In the genomic region with DNA sequence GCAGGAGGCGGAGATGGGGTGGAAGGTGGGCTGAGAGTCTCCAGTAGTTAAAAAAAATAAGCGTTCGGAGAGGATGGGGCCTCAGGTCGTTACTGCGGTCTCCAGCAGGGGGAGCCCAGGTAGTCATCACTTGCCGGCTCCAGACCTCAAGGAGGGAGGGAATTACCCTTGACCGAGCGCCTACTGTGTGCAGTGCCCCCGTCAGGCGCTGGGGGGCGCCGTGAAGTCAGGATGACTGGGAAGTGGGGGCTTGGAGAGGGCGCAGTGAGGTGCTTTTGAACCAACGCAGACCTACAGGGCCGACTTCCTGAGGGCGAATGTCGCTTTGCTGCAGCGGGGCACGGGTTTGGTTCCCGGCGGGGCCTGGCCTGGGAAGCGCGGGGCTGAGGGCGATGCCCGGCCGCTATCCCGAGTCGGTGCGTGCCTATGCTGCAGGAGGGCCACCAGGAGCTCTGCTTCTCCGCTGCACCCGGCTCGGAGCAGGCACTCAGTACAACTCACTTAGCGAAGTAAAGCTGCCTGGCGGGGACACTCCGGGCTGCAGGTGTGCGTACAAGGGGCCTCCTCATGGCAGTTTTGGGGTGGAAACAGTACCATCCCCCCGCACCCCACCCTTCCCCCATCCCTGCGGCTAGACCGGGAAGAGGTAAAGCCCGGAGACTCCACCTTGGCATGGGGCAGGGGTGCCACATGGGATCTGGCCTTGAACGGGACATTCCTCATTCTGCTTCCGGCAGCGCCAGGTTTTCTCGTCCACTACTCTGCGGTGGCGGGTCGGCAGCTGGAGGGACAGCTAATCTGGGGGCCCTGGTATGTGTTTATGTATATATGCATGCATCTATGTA, we compare ENCODE assay signal across 9 cellular contexts.
DNase-seq lines count a peak whose midpoint lies in the region; ATAC-seq, FAIRE-seq and TF ChIP-seq lines count a peak whose summit lies in the region.
"Had no signal": no experiment of that assay in that cellular context is flagged by ENCODE, and none has a peak within 500 bp of the region (broad histone marks: within the 10 kb centered on the region; RNA-seq: fewer than 3 reads in every experiment).

No MANE protein-coding gene starts in this region.

- H3K27me3 Mint-ChIP-seq in activated CD4-positive, alpha-beta memory T cell treated with anti-CD3 and anti-CD28 coated beads for 36 hours: peaks cover 87% of the 10 kb centered on the region
- H3K27me3 Mint-ChIP-seq in naive thymus-derived CD4-positive, alpha-beta T cell: peaks cover 77 to 88% (median 84%) of the 10 kb centered on the region in 5 donors
- H3K27me3 Mint-ChIP-seq in stimulated activated naive CD8-positive, alpha-beta T cell treated with anti-CD3 and anti-CD28 coated beads, Interleukin-15, Interleukin-2, amounts not matched to agents 100 ng/mL and 50 ng/mL, for 24 hours: peaks cover 84% of the 10 kb centered on the region

- H3K9me3 ChIP-seq in H1 (ENCODE audit: insufficient read depth in 2 of 2, low read depth in 1 of 2, low read length in 1 of 2): no peaks in the 10 kb centered on the region
- no peaks in the 10 kb centered on the region for H3K9me3 ChIP-seq in naive thymus-derived CD4-positive, alpha-beta T cell (ENCODE audit: control insufficient read depth in 2 of 3, low read length in 3 of 3)

- FAIRE-seq in H1 (lab: Jason Lieb, UNC): peak; percentile 62

- CTCF ChIA-PET in BJ (lab: Yijun Ruan, JAX): interaction anchor here (0.7 to 4.9 kb wide), 13 partner anchors 8 to 91 kb away, joined by 3 to 79 read pairs (median 4); no protein-coding TSS in a partner anchor
- CTCF ChIA-PET in activated CD4-positive, alpha-beta memory T cell treated with anti-CD3 and anti-CD28 coated beads for 36 hours (lab: Charles Lee): interaction anchor here (0.6 to 7.7 kb wide), 18 partner anchors 8 to 66 kb away, joined by 3 to 130 read pairs (median 4); no protein-coding TSS in a partner anchor
- CTCF ChIA-PET in H1 (lab: Charles Lee; ENCODE audit: partially characterized antibody): interaction anchor here (0.6 to 17.4 kb wide), 33 partner anchors 8 to 612 kb away, joined by 3 to 412 read pairs (median 4); partner anchors contain the start of gene RHCG
- CTCF ChIA-PET in naive thymus-derived CD4-positive, alpha-beta T cell (lab: Charles Lee): no interaction called here

- H3K27me3 ChIP-seq in BJ (ENCODE audit: control insufficient read depth, insufficient read depth, low read length) (peaks cover 53% of the 10 kb centered on the region), H1 (replicated peaks in 1 of 4; ENCODE audit: control insufficient read depth in 3 of 4, extremely low read depth in 1 of 4, insufficient read depth in 3 of 4, low read length in 3 of 4) (peaks cover 31 to 90% (median 77%) of the 10 kb centered on the region in 4 experiments)
- peaks cover 15 to 32% of the 10 kb centered on the region in 2 donors for H3K27me3 ChIP-seq in naive thymus-derived CD4-positive, alpha-beta T cell (ENCODE audit: control insufficient read depth in 2 of 2, insufficient read depth in 2 of 2, low read length in 2 of 2)

- peak overlapping the region; percentile 83; the same call in 1 of the 2 replicates for H3K18ac ChIP-seq in H1 (ENCODE audit: extremely low read depth, low read length)

- no peak overlapping the region for H3K27ac ChIP-seq in H1 (ENCODE audit: low read depth, low read length)
- no peak overlapping the region for H3K27ac ChIP-seq in naive thymus-derived CD4-positive, alpha-beta T cell (ENCODE audit: low read depth, low read length)

- peak; percentile 74 for ATAC-seq in GM19035 (IDR thresholded peaks at IDR 0.05; ENCODE audit: unreplicated experiment)
- peak; percentile 91 for ATAC-seq in HG03175 (IDR thresholded peaks at IDR 0.05; ENCODE audit: unreplicated experiment)
- ATAC-seq in naive thymus-derived CD4-positive, alpha-beta T cell: peak; percentile 94

- H3K9ac ChIP-seq in H1 (replicated peaks in 1 of 4; ENCODE audit: extremely low read depth in 1 of 4, low read depth in 3 of 4, low read length in 3 of 4): no peak overlapping the region

- peak overlapping the region; percentile 38 to 87 for H3K4me2 ChIP-seq in H1 (ENCODE audit: insufficient read depth in 1 of 2, low read depth in 2 of 2, low read length in 2 of 2)

- peaks cover 7% of the 10 kb centered on the region for H3K4me1 Mint-ChIP-seq in activated CD4-positive, alpha-beta memory T cell treated with anti-CD3 and anti-CD28 coated beads for 36 hours (ENCODE audit: low read depth)
- peaks cover 7 to 11% (median 8%) of the 10 kb centered on the region in 7 donors for H3K4me1 Mint-ChIP-seq in naive thymus-derived CD4-positive, alpha-beta T cell
- peaks cover 10% of the 10 kb centered on the region for H3K4me1 Mint-ChIP-seq in stimulated activated naive CD8-positive, alpha-beta T cell treated with anti-CD3 and anti-CD28 coated beads, Interleukin-15, Interleukin-2, amounts not matched to agents 100 ng/mL and 50 ng/mL, for 24 hours (ENCODE audit: low read depth)

- H3K4me3 ChIP-seq in BJ (ENCODE audit: low read depth, low read length) (no peak overlapping the region), H1 (ENCODE audit: extremely low read depth in 1 of 4, insufficient read depth in 2 of 4, low read depth in 3 of 4, low read length in 4 of 4) (peak overlapping the region; percentile 34 to 64 (median 56))
- no peak overlapping the region for H3K4me3 ChIP-seq in naive thymus-derived CD4-positive, alpha-beta T cell (ENCODE audit: low read length)

- H2BK120ac ChIP-seq in H1 (replicated peaks; ENCODE audit: low read depth, low read length): no peak overlapping the region

- H3K14ac ChIP-seq in H1 (ENCODE audit: insufficient read length): no peak overlapping the region

- H3K79me1 ChIP-seq in H1 (ENCODE audit: low read depth, low read length): no peaks in the 10 kb centered on the region

- peaks cover 0 to 13% of the 10 kb centered on the region in 2 experiments for H4K20me1 ChIP-seq in H1 (replicated peaks in 1 of 2; ENCODE audit: control insufficient read depth in 1 of 2, insufficient read depth in 2 of 2, low read length in 2 of 2)

- peak; percentile 82 for TF ChIP-seq CTCF in BJ (IDR thresholded peaks at IDR 0.05; ENCODE audit: insufficient read depth, low read depth, low read length)
- TF ChIP-seq CTCF in H1 (IDR thresholded peaks at IDR 0.05; ENCODE audit: control extremely low read depth in 1 of 3, insufficient read depth in 1 of 3, low read depth in 1 of 3, low read length in 3 of 3): peak; percentile 89 to 100 (median 99)

- H2BK20ac ChIP-seq in H1 (ENCODE audit: low read length): no peak overlapping the region

- H2BK12ac ChIP-seq in H1 (ENCODE audit: low read depth, low read length): no peak overlapping the region; the same call in 1 of the 2 replicates

- H3K4me1 ChIP-seq in H1 (replicated peaks in 1 of 4; ENCODE audit: control insufficient read depth in 3 of 4, insufficient read depth in 4 of 4, low read length in 3 of 4): peaks cover 9 to 26% (median 14%) of the 10 kb centered on the region in 4 experiments
- H3K4me1 ChIP-seq in naive thymus-derived CD4-positive, alpha-beta T cell (ENCODE audit: control insufficient read depth in 2 of 2, insufficient read depth in 2 of 2, low read length in 2 of 2): peaks cover 0 to 4% of the 10 kb centered on the region in 2 donors

- no peak for TF ChIP-seq POLR2A in H1 (IDR thresholded peaks at IDR 0.05; ENCODE audit: control extremely low read depth in 1 of 2, low read depth in 2 of 2, low read length in 2 of 2)

- peak overlapping the region; percentile 57; the same call in 1 of the 2 replicates for H2AFZ ChIP-seq in H1 (ENCODE audit: low read length)

- no peaks in the 10 kb centered on the region for H3K9me3 Mint-ChIP-seq in activated CD4-positive, alpha-beta memory T cell treated with anti-CD3 and anti-CD28 coated beads for 36 hours
- H3K9me3 Mint-ChIP-seq in naive thymus-derived CD4-positive, alpha-beta T cell: peaks cover 0 to 5% (median 0%) of the 10 kb centered on the region in 11 donors
- H3K9me3 Mint-ChIP-seq in stimulated activated naive CD8-positive, alpha-beta T cell treated with anti-CD3 and anti-CD28 coated beads, Interleukin-15, Interleukin-2, amounts not matched to agents 100 ng/mL and 50 ng/mL, for 24 hours: no peaks in the 10 kb centered on the region
- H3K9me3 Mint-ChIP-seq: T-helper 1 cell treated with Interleukin-12 subunit alpha and Interleukin-12 subunit beta and Interleukin-4 antibody, amounts not matched to agents 30 μg/mL and 1 μg/mL, for 36 hours had no signal

- H4K91ac ChIP-seq in H1 (replicated peaks; ENCODE audit: insufficient read length, low read length): no peak overlapping the region

- no peak overlapping the region for H3K4me3 Mint-ChIP-seq in activated CD4-positive, alpha-beta memory T cell treated with anti-CD3 and anti-CD28 coated beads for 36 hours
- peak overlapping the region in 3 of 10 donors; percentile 27 to 72 (median 36) for H3K4me3 Mint-ChIP-seq in naive thymus-derived CD4-positive, alpha-beta T cell
- H3K4me3 Mint-ChIP-seq in stimulated activated naive CD8-positive, alpha-beta T cell treated with anti-CD3 and anti-CD28 coated beads, Interleukin-15, Interleukin-2, amounts not matched to agents 100 ng/mL and 50 ng/mL, for 24 hours: peak overlapping the region; percentile 29
- H3K4me3 Mint-ChIP-seq: T-helper 1 cell treated with Interleukin-12 subunit alpha and Interleukin-12 subunit beta and Interleukin-4 antibody, amounts not matched to agents 30 μg/mL and 1 μg/mL, for 36 hours had no signal

- DNase-seq in BJ (ENCODE audit: low read depth): no peak
- DNase-seq in NCI-H774 (lab: John Stamatoyannopoulos, UW): peak; percentile 58
- DNase-seq in activated CD4-positive, alpha-beta memory T cell treated with anti-CD3 and anti-CD28 coated beads for 36 hours: peak; percentile 90
- DNase-seq in H1 (ENCODE audit: low read depth in 1 of 2, low spot score in 2 of 2): peak; percentile 95 to 100
- DNase-seq in naive thymus-derived CD4-positive, alpha-beta T cell: peak; percentile 22 to 76 (median 39)

- H3K27ac Mint-ChIP-seq in activated CD4-positive, alpha-beta memory T cell treated with anti-CD3 and anti-CD28 coated beads for 36 hours: no peak overlapping the region
- H3K27ac Mint-ChIP-seq in naive thymus-derived CD4-positive, alpha-beta T cell: peak overlapping the region in 1 of 9 donors; percentile 23
- H3K27ac Mint-ChIP-seq in stimulated activated naive CD8-positive, alpha-beta T cell treated with anti-CD3 and anti-CD28 coated beads, Interleukin-15, Interleukin-2, amounts not matched to agents 100 ng/mL and 50 ng/mL, for 24 hours: no peak overlapping the region
- H3K27ac Mint-ChIP-seq: T-helper 1 cell treated with Interleukin-12 subunit alpha and Interleukin-12 subunit beta and Interleukin-4 antibody, amounts not matched to agents 30 μg/mL and 1 μg/mL, for 36 hours had no signal

- TF ChIP-seq EP300 in H1 (IDR thresholded peaks at IDR 0.05; ENCODE audit: borderline replicate concordance in 1 of 2, low read depth in 2 of 2, low read length in 2 of 2): no peak

- POLR2A ChIA-PET in BJ (lab: Charles Lee): no interaction called here
- POLR2A ChIA-PET in activated CD4-positive, alpha-beta memory T cell treated with anti-CD3 and anti-CD28 coated beads for 36 hours (lab: Charles Lee): no interaction called here
- POLR2A ChIA-PET in H1 (lab: Charles Lee; ENCODE audit: partially characterized antibody): interaction anchor here (1.0 to 1.6 kb wide), 5 partner anchors 13 to 26 kb away, joined by 3 to 5 read pairs (median 3); no protein-coding TSS in a partner anchor
- POLR2A ChIA-PET in naive thymus-derived CD4-positive, alpha-beta T cell (lab: Charles Lee): no interaction called here

- H2BK5ac ChIP-seq in H1 (ENCODE audit: low read depth, low read length): no peak overlapping the region

- no peaks in the 10 kb centered on the region for H3K36me3 Mint-ChIP-seq in activated CD4-positive, alpha-beta memory T cell treated with anti-CD3 and anti-CD28 coated beads for 36 hours
- peaks cover 0 to 5% (median 0%) of the 10 kb centered on the region in 5 donors for H3K36me3 Mint-ChIP-seq in naive thymus-derived CD4-positive, alpha-beta T cell
- H3K36me3 Mint-ChIP-seq in stimulated activated naive CD8-positive, alpha-beta T cell treated with anti-CD3 and anti-CD28 coated beads, Interleukin-15, Interleukin-2, amounts not matched to agents 100 ng/mL and 50 ng/mL, for 24 hours (ENCODE audit: low read depth): no peaks in the 10 kb centered on the region

- H3K79me2 ChIP-seq in H1 (ENCODE audit: control insufficient read depth in 1 of 2, insufficient read depth in 2 of 2, low read length in 2 of 2): no peaks in the 10 kb centered on the region

- H3K23me2 ChIP-seq in H1 (ENCODE audit: low read depth, low read length): peaks cover 6% of the 10 kb centered on the region; the same call in 1 of the 2 replicates

- H3K36me3 ChIP-seq in BJ (ENCODE audit: control insufficient read depth, insufficient read depth, low read length) (no peaks in the 10 kb centered on the region), H1 (ENCODE audit: control insufficient read depth in 2 of 4, insufficient read depth in 4 of 4, low read length in 3 of 4) (no peaks in the 10 kb centered on the region)
- no peaks in the 10 kb centered on the region for H3K36me3 ChIP-seq in naive thymus-derived CD4-positive, alpha-beta T cell (ENCODE audit: control insufficient read depth in 2 of 3, insufficient read depth in 3 of 3, low read length in 3 of 3)

- intact Hi-C loops in activated CD4-positive, alpha-beta memory T cell treated with anti-CD3 and anti-CD28 coated beads for 36 hours (cut with micrococcal nuclease): loop anchor here (1.0 to 2.0 kb wide), 2 partner anchors 14 to 58 kb away; no protein-coding TSS in a partner anchor
- intact Hi-C loops in naive thymus-derived CD4-positive, alpha-beta T cell (cut with micrococcal nuclease): loop anchor here (1.0 kb wide), 1 partner anchor 14 kb away; no protein-coding TSS in a partner anchor

- 8% methylated on average over 45 of the region's 47 CpGs; no CpG with 5 or more reads in 1 of the 2 experiments for WGBS in H1 (ENCODE audit: extremely low coverage in 1 of 2, insufficient coverage in 1 of 2, insufficient read length in 1 of 2, insufficient replicate concordance in 2 of 2, low coverage in 1 of 2, low lambda C conversion rate in 2 of 2, missing lambda C conversion rate in 1 of 2), 2 experiments

- no peak overlapping the region for H3K4ac ChIP-seq in H1 (replicated peaks; ENCODE audit: insufficient read length, low read depth, low read length)

- H4K5ac ChIP-seq in H1 (ENCODE audit: insufficient read length, low read depth, low read length): no peak overlapping the region

- H2AK5ac ChIP-seq in H1 (ENCODE audit: low read depth, low read length): no peak overlapping the region

- H4K8ac ChIP-seq in H1 (ENCODE audit: extremely low read depth, insufficient read depth, low read length): no peak overlapping the region

- TF ChIP-seq RAD21 in H1 (IDR thresholded peaks at IDR 0.05 in 1 of 2, conservative IDR thresholded peaks at IDR 0.05 in 1 of 2; ENCODE audit: low read depth in 2 of 2, low read length in 2 of 2): peak; percentile 67 to 74

- no peak overlapping the region for H3K23ac ChIP-seq in H1 (ENCODE audit: insufficient read length)

- no peak overlapping the region for H3K56ac ChIP-seq in H1 (replicated peaks; ENCODE audit: insufficient read length, low read depth, low read length)

- H2BK15ac ChIP-seq in H1 (ENCODE audit: low read length): no peak overlapping the region; the same call in 1 of the 2 replicates

Comparison
In these comparisons a context has a peak if more than half of its experiments do, and no peak if none do; other contexts are left out.
1. H3K4me3 ChIP-seq: peak in H1 (4 of 4); none in BJ (single experiment) and naive thymus-derived CD4-positive, alpha-beta T cell (single experiment).
2. Peak in every context shown above with its lines, with median percentiles within 50 percentile points of each other: ATAC-seq.